31 cellular contexts compared by ENCODE assay signal in genomic region chr20:48502016-48502415, GRCh38.
A peak's percentile ranks its signal among the peaks of the same experiment; 100 is the strongest.
DNase-seq lines count a peak whose midpoint lies in the region; ATAC-seq and TF ChIP-seq lines count a peak whose summit lies in the region.
"Had no signal": no experiment of that assay in that cellular context is flagged by ENCODE, and none has a peak within 500 bp of the region (broad histone marks: within the 10 kb centered on the region; RNA-seq: fewer than 3 reads in every experiment).

No MANE protein-coding gene starts in this region.

- CTCF ChIA-PET in HEK293 (lab: Yijun Ruan, JAX), result interaction anchor here (1.8 kb wide), 1 partner anchor 119 kb away, joined by 9 read pairs; no protein-coding TSS in a partner anchor
- CTCF ChIA-PET in GM10248 (lab: Yijun Ruan, JAX), result interaction anchor here (0.9 to 1.0 kb wide), 2 partner anchors 17 to 57 kb away, joined by 3 read pairs; no protein-coding TSS in a partner anchor
- CTCF ChIA-PET in mammary epithelial cell (lab: Charles Lee; ENCODE audit: low non-redundant PET), result no interaction called here

- no peak overlapping the region for H3K9ac ChIP-seq in mammary epithelial cell (ENCODE audit: insufficient read depth, low read length)
- H3K9ac ChIP-seq: BLaER1; BLaER1 treated with 17β-estradiol and CSF1 and Interleukin-3, amounts not matched to agents 10 nM and 100 nM had no signal

- H2AFZ ChIP-seq in mammary epithelial cell (ENCODE audit: low read depth, low read length), result no peak overlapping the region

- DNase-seq in RWPE2 (ENCODE audit: low spot score), result peak; percentile 49
- peak; percentile 49 for DNase-seq in coronary artery (ENCODE audit: low spot score)
- no peak for DNase-seq in activated naive CD4-positive, alpha-beta T cell treated with anti-CD3 and anti-CD28 coated beads, Interleukin-2, amount 50 U/mL, for 16 hours
- DNase-seq in GM10248 (ENCODE audit: extremely low spot score), result no peak
- DNase-seq in mammary epithelial cell, result no peak
- DNase-seq: 8988T; ACHN; AML-193; BE2C; C1 segment of cervical spinal cord; Caco-2; Calu3; CD4-positive, alpha-beta memory T cell; CD4-positive, alpha-beta T cell; CD4-positive, CD25-positive, alpha-beta regulatory T cell; CD8-positive, alpha-beta memory T cell; CD8-positive, alpha-beta T cell; COR-L47; DMS 273 treated with DMSO at 0.1 percent for 48 hours; DMS153; DMS53; DMS79; DMS79 treated with DMSO at 0.1 percent for 48 hours; DND-41; EL had no signal

- H3K36me3 ChIP-seq in HEK293 (ENCODE audit: control insufficient read depth in 2 of 2, insufficient read depth in 1 of 2, low read length in 2 of 2), result no peaks in the 10 kb centered on the region
- no peaks in the 10 kb centered on the region for H3K36me3 ChIP-seq in RWPE2 (ENCODE audit: low read depth)
- H3K36me3 ChIP-seq in mammary epithelial cell (ENCODE audit: insufficient read depth, low read length), result no peaks in the 10 kb centered on the region
- H3K36me3 ChIP-seq: BE2C; BLaER1; BLaER1 treated with 17β-estradiol and CSF1 and Interleukin-3, amounts not matched to agents 10 nM and 100 nM had no signal

- H4K20me1 ChIP-seq in mammary epithelial cell (ENCODE audit: insufficient read depth, low read length), result no peaks in the 10 kb centered on the region
- H4K20me1 ChIP-seq: BLaER1; BLaER1 treated with 17β-estradiol and CSF1 and Interleukin-3, amounts not matched to agents 10 nM and 100 nM had no signal

- 60% methylated on average over 6 of the region's 9 CpGs for WGBS in mammary epithelial cell (ENCODE audit: low coverage, missing lambda C conversion rate)

- H3K4me3 ChIP-seq in HEK293 (ENCODE audit: low read depth, low read length) (no peak overlapping the region), RWPE2 (ENCODE audit: severe bottlenecking) (no peak overlapping the region), coronary artery (no peak overlapping the region), mammary epithelial cell (replicated peaks in 1 of 3; ENCODE audit: insufficient read depth in 1 of 3, low read depth in 2 of 3, low read length in 3 of 3) (no peak overlapping the region)
- H3K4me3 ChIP-seq: A549; BLaER1; BLaER1 treated with 17β-estradiol and CSF1 and Interleukin-3, amounts not matched to agents 10 nM and 100 nM had no signal

- dilution Hi-C loops in mammary epithelial cell (cut with HindIII; ENCODE audit: low sequenced_read_pairs), result no loop called here

- TF ChIP-seq CTCF in HEK293 (tag by site-specific recombination; IDR thresholded peaks at IDR 0.05) (no peak), RWPE2 (IDR thresholded peaks at IDR 0.05; ENCODE audit: poor library complexity, severe bottlenecking) (no peak), coronary artery (IDR thresholded peaks at IDR 0.05) (no peak), GM10248 (IDR thresholded peaks at IDR 0.05; ENCODE audit: control extremely low read depth, extremely low read depth, low read depth, missing control alignments) (no peak), mammary epithelial cell (conservative IDR thresholded peaks at IDR 0.05 in 1 of 2, IDR thresholded peaks at IDR 0.05 in 1 of 2; ENCODE audit: extremely low read depth in 1 of 2, insufficient read depth in 1 of 2, low read depth in 1 of 2, low read length in 2 of 2) (no peak)

- H3K27ac ChIP-seq in HEK293 (ENCODE audit: extremely low read depth, low read depth, low read length), result no peak overlapping the region
- no peak overlapping the region for H3K27ac ChIP-seq in RWPE2 (ENCODE audit: poor library complexity, severe bottlenecking)
- no peak overlapping the region for H3K27ac ChIP-seq in coronary artery
- no peak overlapping the region for H3K27ac ChIP-seq in mammary epithelial cell (ENCODE audit: insufficient read depth, low read depth, low read length)
- H3K27ac ChIP-seq: 22Rv1; A549; BLaER1; BLaER1 treated with 17β-estradiol and CSF1 and Interleukin-3, amounts not matched to agents 10 nM and 100 nM; C4-2B had no signal

- ATAC-seq in RWPE2 (ENCODE audit: low read depth), result no peak
- ATAC-seq: CD8-positive, alpha-beta T cell had no signal

- no peak overlapping the region for H3K4me2 ChIP-seq in mammary epithelial cell (ENCODE audit: insufficient read depth, low read depth, low read length)
- H3K4me2 ChIP-seq: A549; BLaER1; BLaER1 treated with 17β-estradiol and CSF1 and Interleukin-3, amounts not matched to agents 10 nM and 100 nM had no signal

- H3K27me3 ChIP-seq in RWPE2 (ENCODE audit: insufficient read depth, poor library complexity, severe bottlenecking) (peaks cover 49% of the 10 kb centered on the region), mammary epithelial cell (ENCODE audit: insufficient read depth, low read length) (no peaks in the 10 kb centered on the region)
- H3K27me3 ChIP-seq: BLaER1; BLaER1 treated with 17β-estradiol and CSF1 and Interleukin-3, amounts not matched to agents 10 nM and 100 nM had no signal

- in situ Hi-C loops in mammary epithelial cell (cut with MboI; ENCODE audit: low sequenced_read_pairs in 2 of 2), result no loop called here

- BruUV-seq in mammary epithelial cell (replicated peaks; lab: Mats Ljungman, UMichigan), result no TSS peak

- intact Hi-C loops in mammary epithelial cell (cut with micrococcal nuclease), result no loop called here

- H3K9me3 ChIP-seq in HEK293 (ENCODE audit: control insufficient read depth, insufficient read depth, low read depth, low read length) (no peaks in the 10 kb centered on the region), RWPE2 (ENCODE audit: severe bottlenecking) (no peaks in the 10 kb centered on the region), mammary epithelial cell (replicated peaks; ENCODE audit: insufficient read depth, low read length) (no peaks in the 10 kb centered on the region)
- H3K9me3 ChIP-seq: BE2C had no signal

- H3K4me1 ChIP-seq in HEK293 (ENCODE audit: control insufficient read depth, insufficient read depth, low read length), result no peaks in the 10 kb centered on the region
- no peaks in the 10 kb centered on the region for H3K4me1 ChIP-seq in RWPE2 (ENCODE audit: insufficient read depth, poor library complexity, severe bottlenecking)
- no peaks in the 10 kb centered on the region for H3K4me1 ChIP-seq in mammary epithelial cell (ENCODE audit: insufficient read depth, low read length)
- H3K4me1 ChIP-seq: A549, BE2C, Caco-2 had no signal

- no peaks in the 10 kb centered on the region for H3K79me2 ChIP-seq in mammary epithelial cell (ENCODE audit: insufficient read depth, low read length)

- POLR2A ChIA-PET in HEK293 (lab: Yijun Ruan, JAX) (no interaction called here), GM10248 (lab: Yijun Ruan, JAX) (no interaction called here)

TF ChIP-seq in HEK293, 187 proteins besides CTCF, POLR2A, EP300 and RAD21:
- TF ChIP-seq ZNF341 (tag by site-specific recombination; IDR thresholded peaks at IDR 0.05; ENCODE audit: low read depth), result peak; percentile 45; the same call in 1 of the 2 replicates
- no peak for TF ChIP-seq ATF2 (tag by site-specific recombination; IDR thresholded peaks at IDR 0.05; ENCODE audit: low read depth)

Comparison
In these comparisons a context has a peak if more than half of its experiments do, and no peak if none do; other contexts are left out.
1. DNase-seq: peak in RWPE2 (single experiment) and coronary artery (single experiment); none in activated naive CD4-positive, alpha-beta T cell treated with anti-CD3 and anti-CD28 coated beads, Interleukin-2, amount 50 U/mL, for 16 hours (single experiment), GM10248 (single experiment) and mammary epithelial cell (single experiment).